21 cellular contexts compared by ENCODE assay signal in genomic region chr22:21592422-21592821, GRCh38. TPM values are rescaled to one million over a fixed set of nuclear protein-coding genes. Genes with fewer than 3 reads are reported as not detected.
A peak's percentile ranks its signal among the peaks of the same experiment; 100 is the strongest.
DNase-seq lines count a peak whose midpoint lies in the region; ATAC-seq, FAIRE-seq and TF ChIP-seq lines count a peak whose summit lies in the region.
"Had no signal": no experiment of that assay in that cellular context is flagged by ENCODE, and none has a peak within 500 bp of the region (broad histone marks: within the 10 kb centered on the region; RNA-seq: fewer than 3 reads in every experiment).

No MANE protein-coding gene starts in this region.

- POLR2A ChIA-PET in CD4-positive, alpha-beta T cell (lab: Charles Lee), result no interaction called here

- H3K4me1 ChIP-seq in trophoblast cell (ENCODE audit: control insufficient read depth in 1 of 2, insufficient read depth in 2 of 2, low read length in 2 of 2), result peaks cover 4 to 5% of the 10 kb centered on the region in 2 experiments
- H3K4me1 ChIP-seq in kidney (ENCODE audit: control insufficient read depth in 1 of 2, insufficient read depth in 1 of 2, low read depth in 1 of 2, low read length in 2 of 2), result peaks cover 9% of the 10 kb centered on the region in 2 donors

- H3K27ac Mint-ChIP-seq in stimulated activated naive CD8-positive, alpha-beta T cell treated with anti-CD3 and anti-CD28 coated beads, Interleukin-15, Interleukin-2, amounts not matched to agents 100 ng/mL and 50 ng/mL, for 24 hours, result peak overlapping the region; percentile 58
- H3K27ac Mint-ChIP-seq in stimulated activated naive CD8-positive, alpha-beta T cell treated with anti-CD3 and anti-CD28 coated beads, Interleukin-15, amount 100 ng/mL, for 72 hours, result no peak overlapping the region
- peak overlapping the region; percentile 25 for H3K27ac Mint-ChIP-seq in CD4-positive, alpha-beta T cell

- no peak overlapping the region for H4K12ac ChIP-seq in trophoblast cell (ENCODE audit: low read depth, low read length)

- no peak overlapping the region for H2BK5ac ChIP-seq in trophoblast cell (ENCODE audit: low read depth, low read length, poor library complexity)

- H3K36me3 Mint-ChIP-seq in stimulated activated naive CD8-positive, alpha-beta T cell treated with anti-CD3 and anti-CD28 coated beads, Interleukin-15, Interleukin-2, amounts not matched to agents 100 ng/mL and 50 ng/mL, for 24 hours (ENCODE audit: low read depth), result peaks cover 52% of the 10 kb centered on the region
- H3K36me3 Mint-ChIP-seq in CD4-positive, alpha-beta T cell (ENCODE audit: low read depth), result peaks cover 71% of the 10 kb centered on the region

- no peak overlapping the region for H2AFZ ChIP-seq in trophoblast cell (ENCODE audit: insufficient read depth, low read length, poor library complexity)
- H2AFZ ChIP-seq: GM23248 had no signal

- H3K4me3 ChIP-seq in trophoblast cell (ENCODE audit: low read depth, low read length), result peak overlapping the region; percentile 25
- no peak overlapping the region for H3K4me3 ChIP-seq in kidney (ENCODE audit: low read length in 2 of 2)
- H3K4me3 ChIP-seq: BLaER1, GM23248 had no signal

- no peak overlapping the region for H3K23ac ChIP-seq in trophoblast cell (ENCODE audit: low read length)

- peaks cover 68% of the 10 kb centered on the region for H3K4me1 Mint-ChIP-seq in stimulated activated naive CD8-positive, alpha-beta T cell treated with anti-CD3 and anti-CD28 coated beads, Interleukin-15, Interleukin-2, amounts not matched to agents 100 ng/mL and 50 ng/mL, for 24 hours (ENCODE audit: low read depth)
- H3K4me1 Mint-ChIP-seq in stimulated activated naive CD8-positive, alpha-beta T cell treated with anti-CD3 and anti-CD28 coated beads, Interleukin-15, amount 100 ng/mL, for 72 hours, result peaks cover 63% of the 10 kb centered on the region
- peaks cover 68% of the 10 kb centered on the region for H3K4me1 Mint-ChIP-seq in CD4-positive, alpha-beta T cell (ENCODE audit: low read depth)

- TF ChIP-seq CTCF in CD4-positive, alpha-beta T cell (IDR thresholded peaks at IDR 0.05), result no peak
- TF ChIP-seq CTCF in kidney (IDR thresholded peaks at IDR 0.05; ENCODE audit: borderline replicate concordance, extremely low read depth, insufficient read depth), result no peak

- FAIRE-seq in kidney (lab: Jason Lieb, UNC), result no peak
- FAIRE-seq: G401.6, GM12892, GM19239, H1 had no signal

- H3K4me2 ChIP-seq in trophoblast cell (ENCODE audit: low read length), result no peak overlapping the region

- H3K36me3 ChIP-seq in trophoblast cell (ENCODE audit: control insufficient read depth in 1 of 2, insufficient read depth in 2 of 2, low read length in 2 of 2) (peaks cover 34 to 45% of the 10 kb centered on the region in 2 experiments), kidney (ENCODE audit: control insufficient read depth in 1 of 2, insufficient read depth in 2 of 2, low read length in 2 of 2) (peaks cover 15 to 22% of the 10 kb centered on the region in 2 donors)

- CTCF ChIA-PET in CD4-positive, alpha-beta T cell (lab: Charles Lee), result no interaction called here

- no peak overlapping the region for H2BK12ac ChIP-seq in trophoblast cell (ENCODE audit: low read length)

- H3K27me3 Mint-ChIP-seq in stimulated activated naive CD8-positive, alpha-beta T cell treated with anti-CD3 and anti-CD28 coated beads, Interleukin-15, Interleukin-2, amounts not matched to agents 100 ng/mL and 50 ng/mL, for 24 hours, result no peaks in the 10 kb centered on the region
- H3K27me3 Mint-ChIP-seq in stimulated activated naive CD8-positive, alpha-beta T cell treated with anti-CD3 and anti-CD28 coated beads, Interleukin-15, amount 100 ng/mL, for 72 hours, result no peaks in the 10 kb centered on the region
- no peaks in the 10 kb centered on the region for H3K27me3 Mint-ChIP-seq in CD4-positive, alpha-beta T cell
- H3K27me3 Mint-ChIP-seq: B cell had no signal

- H3K27me3 ChIP-seq in CD4-positive, alpha-beta T cell (ENCODE audit: control insufficient read depth, insufficient read depth, low read length), result no peaks in the 10 kb centered on the region
- no peaks in the 10 kb centered on the region for H3K27me3 ChIP-seq in trophoblast cell (ENCODE audit: insufficient read depth, low read length)
- H3K27me3 ChIP-seq: BLaER1 had no signal

- WGBS in trophoblast cell (ENCODE audit: extremely low coverage, insufficient coverage, insufficient read length), result no CpG with 5 or more reads among the region's 3 CpGs

- no peak overlapping the region for H3K18ac ChIP-seq in trophoblast cell (ENCODE audit: low read length)

- no peak overlapping the region for H3K27ac ChIP-seq in CD4-positive, alpha-beta T cell (ENCODE audit: low read depth, low read length)
- H3K27ac ChIP-seq in trophoblast cell (ENCODE audit: low read depth, low read length), result no peak overlapping the region
- H3K27ac ChIP-seq in kidney (ENCODE audit: low read depth in 2 of 2, low read length in 2 of 2), result no peak overlapping the region
- H3K27ac ChIP-seq: BLaER1, GM23248 had no signal

- H3K14ac ChIP-seq in trophoblast cell (ENCODE audit: low read length), result no peak overlapping the region

- no peak overlapping the region for H4K8ac ChIP-seq in trophoblast cell (ENCODE audit: low read depth, low read length)

- no peak overlapping the region for H4K91ac ChIP-seq in trophoblast cell (ENCODE audit: low read depth, low read length)

- H3K79me1 ChIP-seq in trophoblast cell (ENCODE audit: low read length), result no peaks in the 10 kb centered on the region

- H3K9ac ChIP-seq in trophoblast cell (ENCODE audit: low read length), result no peak overlapping the region
- no peak overlapping the region for H3K9ac ChIP-seq in kidney (ENCODE audit: low read length in 2 of 2)
- H3K9ac ChIP-seq: GM23248 had no signal

- no peak for DNase-seq in stimulated activated naive CD8-positive, alpha-beta T cell treated with anti-CD3 and anti-CD28 coated beads, Interleukin-15, amount 100 ng/mL, for 72 hours
- DNase-seq in CD4-positive, alpha-beta T cell, result no peak
- DNase-seq in trophoblast cell (no peak), kidney (no peak)
- DNase-seq: Caco-2; CD8-positive, alpha-beta T cell; DMS153; DND-41; GM23248; H7; HCEC 1CT had no signal

- H3K9me3 Mint-ChIP-seq in stimulated activated naive CD8-positive, alpha-beta T cell treated with anti-CD3 and anti-CD28 coated beads, Interleukin-15, Interleukin-2, amounts not matched to agents 100 ng/mL and 50 ng/mL, for 24 hours, result no peaks in the 10 kb centered on the region
- H3K9me3 Mint-ChIP-seq in stimulated activated naive CD8-positive, alpha-beta T cell treated with anti-CD3 and anti-CD28 coated beads, Interleukin-15, amount 100 ng/mL, for 72 hours, result no peaks in the 10 kb centered on the region
- no peaks in the 10 kb centered on the region for H3K9me3 Mint-ChIP-seq in CD4-positive, alpha-beta T cell
- H3K9me3 Mint-ChIP-seq: CD14-positive monocyte; CD8-positive, alpha-beta T cell had no signal

- H2BK120ac ChIP-seq in trophoblast cell (ENCODE audit: insufficient read depth, low read length, poor library complexity), result no peak overlapping the region

- no peaks in the 10 kb centered on the region for H3K9me3 ChIP-seq in CD4-positive, alpha-beta T cell (ENCODE audit: control insufficient read depth, low read length)
- H3K9me3 ChIP-seq in trophoblast cell (ENCODE audit: insufficient read depth, low read depth, low read length) (peaks cover 1% of the 10 kb centered on the region), kidney (ENCODE audit: control insufficient read depth in 1 of 2, low read length in 2 of 2) (no peaks in the 10 kb centered on the region)
- H3K9me3 ChIP-seq: BLaER1, Caco-2 had no signal

- H3K4ac ChIP-seq in trophoblast cell (ENCODE audit: low read depth, low read length), result peak overlapping the region; percentile 60

- no peak for ATAC-seq in stimulated activated naive CD8-positive, alpha-beta T cell treated with anti-CD3 and anti-CD28 coated beads, Interleukin-15, amount 100 ng/mL, for 72 hours
- ATAC-seq in CD4-positive, alpha-beta T cell (ENCODE audit: poor library complexity), result no peak
- ATAC-seq in HG03521 (IDR thresholded peaks at IDR 0.05; ENCODE audit: unreplicated experiment), result no peak
- ATAC-seq: CD8-positive, alpha-beta T cell had no signal

- H2AK5ac ChIP-seq in trophoblast cell (ENCODE audit: low read length), result no peak overlapping the region

- H3K4me3 Mint-ChIP-seq in stimulated activated naive CD8-positive, alpha-beta T cell treated with anti-CD3 and anti-CD28 coated beads, Interleukin-15, Interleukin-2, amounts not matched to agents 100 ng/mL and 50 ng/mL, for 24 hours, result no peak overlapping the region
- H3K4me3 Mint-ChIP-seq in stimulated activated naive CD8-positive, alpha-beta T cell treated with anti-CD3 and anti-CD28 coated beads, Interleukin-15, amount 100 ng/mL, for 72 hours, result no peak overlapping the region
- H3K4me3 Mint-ChIP-seq in CD4-positive, alpha-beta T cell, result no peak overlapping the region
- H3K4me3 Mint-ChIP-seq: CD14-positive monocyte; CD8-positive, alpha-beta T cell had no signal

- intact Hi-C loops in CD4-positive, alpha-beta T cell (cut with DNase I, micrococcal nuclease), result no loop called here
- intact Hi-C loops in kidney (cut with DNase I), result no loop called here

- peaks cover 21% of the 10 kb centered on the region for H3K79me2 ChIP-seq in trophoblast cell (ENCODE audit: control insufficient read depth, insufficient read depth, low read length, poor library complexity)

RNA-seq across cellular contexts. Expression of gene UBE2L3, which starts 24.9 kb away (rescaled TPM):
- 10 to 100 TPM; 18.7 TPM for total RNA-seq in CD4-positive, alpha-beta T cell
- polyA plus RNA-seq in trophoblast cell (2013), result 103 TPM in 2 replicates
- 45.8 TPM for total RNA-seq in kidney
- 70.0 TPM for polyA plus RNA-seq in kidney (ENCODE audit: insufficient read depth, low read depth, low replicate concordance)

RNA-seq across cellular contexts. Expression of gene YDJC, which starts 37.4 kb away (rescaled TPM):
- 10 to 100 TPM; 23.9 to 25.2 TPM for total RNA-seq in CD4-positive, alpha-beta T cell
- polyA plus RNA-seq in trophoblast cell (2013), result 18.4 and 21.0 TPM in 2 replicates
- 24.7 TPM for total RNA-seq in kidney
- polyA plus RNA-seq in kidney (ENCODE audit: insufficient read depth, low read depth, low replicate concordance), result 28.2 TPM

RNA-seq across cellular contexts. Expression of gene CCDC116, which starts 40.1 kb away (rescaled TPM):
- under 1 TPM; 0.14 to 0.20 TPM for total RNA-seq in CD4-positive, alpha-beta T cell
- polyA plus RNA-seq in trophoblast cell (2013), result 0.41 and 0.42 TPM in 2 replicates
- total RNA-seq in kidney, result 0.22 TPM
- polyA plus RNA-seq in kidney (ENCODE audit: insufficient read depth, low read depth, low replicate concordance), result 0.22 TPM
- total RNA-seq: A172, Caco-2, H1 had no signal
- polyA plus RNA-seq: CD14-positive monocyte had no signal

RNA-seq across cellular contexts. Expression of gene RIMBP3C, which starts 41.2 kb away (rescaled TPM):
- under 1 TPM in 1 of 2 experiments, not detected in 1; 0.14 TPM for total RNA-seq in CD4-positive, alpha-beta T cell
- 0.01 and 0.05 TPM in 2 replicates for polyA plus RNA-seq in trophoblast cell (2013)
- 0.22 TPM for total RNA-seq in kidney
- not detected for polyA plus RNA-seq in kidney (ENCODE audit: insufficient read depth, low read depth, low replicate concordance)
- total RNA-seq: CD8-positive, alpha-beta T cell; H1 had no signal
- polyA plus RNA-seq: GM23248 had no signal

RNA-seq across cellular contexts. Expression of gene SDF2L1, which starts 49.7 kb away (rescaled TPM):
- 10 to 100 TPM; 20.0 to 21.2 TPM for total RNA-seq in CD4-positive, alpha-beta T cell
- polyA plus RNA-seq in trophoblast cell (2013), result 59.2 and 63.2 TPM in 2 replicates
- total RNA-seq in kidney, result 56.1 TPM
- 79.6 TPM for polyA plus RNA-seq in kidney (ENCODE audit: insufficient read depth, low read depth, low replicate concordance)

Comparison
In these comparisons a context has a peak if more than half of its experiments do, and no peak if none do; other contexts are left out.
1. H3K27ac Mint-ChIP-seq: peak in stimulated activated naive CD8-positive, alpha-beta T cell treated with anti-CD3 and anti-CD28 coated beads, Interleukin-15, Interleukin-2, amounts not matched to agents 100 ng/mL and 50 ng/mL, for 24 hours (single experiment) and CD4-positive, alpha-beta T cell (single experiment); none in stimulated activated naive CD8-positive, alpha-beta T cell treated with anti-CD3 and anti-CD28 coated beads, Interleukin-15, amount 100 ng/mL, for 72 hours (0 of 2).